Comparison of ENCODE assay signal across 15 cellular contexts in the genomic region with DNA sequence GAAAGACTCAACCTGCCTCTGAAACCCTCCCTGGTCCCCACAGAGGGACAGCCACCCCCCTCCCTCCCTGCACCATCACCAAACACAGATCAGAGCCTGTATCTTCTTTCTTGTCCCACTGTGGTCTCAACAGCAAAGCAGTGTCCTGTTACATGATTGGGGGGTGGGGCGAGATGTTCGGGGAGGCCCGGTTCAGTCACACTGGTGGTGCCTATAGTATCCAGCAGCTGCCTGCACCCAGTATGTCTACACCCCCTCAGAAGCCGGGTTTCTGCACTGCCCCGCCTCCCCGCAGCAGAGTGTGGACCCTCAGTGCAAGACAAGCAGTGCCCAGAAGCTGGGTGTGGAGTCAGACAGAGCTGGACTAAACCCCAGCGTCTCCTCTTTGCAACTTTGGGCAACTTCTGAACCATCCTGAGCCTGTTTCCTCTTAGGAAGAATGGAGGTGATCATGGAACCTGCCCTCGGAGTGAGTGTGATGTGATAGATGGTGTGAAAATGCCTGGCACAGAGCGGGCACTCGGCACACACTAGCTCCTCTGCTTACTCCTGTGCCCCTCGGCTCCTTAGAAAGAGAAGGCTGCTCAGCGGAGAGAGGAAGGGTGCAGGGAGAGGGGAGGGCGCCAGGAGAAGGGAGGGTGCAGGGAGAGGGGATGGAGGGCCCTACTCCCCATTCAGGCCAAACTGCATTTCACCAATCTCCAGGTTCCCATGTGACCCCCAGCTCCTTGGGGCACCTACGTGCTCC.
"Had no signal": no experiment of that assay in that cellular context is flagged by ENCODE, and none has a peak within 500 bp of the region (broad histone marks: within the 10 kb centered on the region; RNA-seq: fewer than 3 reads in every experiment).

No MANE protein-coding gene starts in this region.

- H3K36me3 ChIP-seq: right lobe of liver, suprapubic skin, upper lobe of left lung had no signal

- ATAC-seq: activated CD8-positive, alpha-beta T cell treated with anti-CD3 and anti-CD28 coated beads for 36 hours; activated naive CD8-positive, alpha-beta T cell treated with anti-CD3 and anti-CD28 coated beads, Interleukin-2, amount 50 U/mL, for 24 hours; activated T-cell treated with anti-CD3 and anti-CD28 coated beads, Interleukin-2, amount 50 U/mL, for 72 hours; psoas muscle; right lobe of liver had no signal

- H3K4me3 Mint-ChIP-seq: activated CD4-positive, alpha-beta T cell treated with anti-CD3 and anti-CD28 coated beads for 36 hours; activated CD8-positive, alpha-beta T cell treated with anti-CD3 and anti-CD28 coated beads for 36 hours; activated naive CD8-positive, alpha-beta T cell treated with anti-CD3 and anti-CD28 coated beads, Interleukin-2, amount 50 U/mL, for 24 hours; activated T-cell treated with anti-CD3 and anti-CD28 coated beads, Interleukin-2, amount 50 U/mL, for 72 hours; central memory CD8-positive, alpha-beta T cell had no signal

- H3K9me3 ChIP-seq: psoas muscle, right lobe of liver had no signal

- H3K27ac Mint-ChIP-seq: activated CD4-positive, alpha-beta T cell treated with anti-CD3 and anti-CD28 coated beads for 36 hours; activated CD8-positive, alpha-beta T cell treated with anti-CD3 and anti-CD28 coated beads for 36 hours; activated naive CD8-positive, alpha-beta T cell treated with anti-CD3 and anti-CD28 coated beads, Interleukin-2, amount 50 U/mL, for 24 hours; activated T-cell treated with anti-CD3 and anti-CD28 coated beads, Interleukin-2, amount 50 U/mL, for 72 hours had no signal

- H3K4me3 ChIP-seq: psoas muscle, right lobe of liver, suprapubic skin, upper lobe of left lung had no signal

- DNase-seq: activated CD4-positive, alpha-beta T cell treated with anti-CD3 and anti-CD28 coated beads for 36 hours; activated CD8-positive, alpha-beta memory T cell treated with anti-CD3 and anti-CD28 coated beads, Interleukin-2, amount 50 U/mL, for 4 hours; activated CD8-positive, alpha-beta T cell treated with anti-CD3 and anti-CD28 coated beads for 36 hours; activated naive CD8-positive, alpha-beta T cell treated with anti-CD3 and anti-CD28 coated beads, Interleukin-2, amount 50 U/mL, for 24 hours; activated T-cell treated with anti-CD3 and anti-CD28 coated beads, Interleukin-2, amount 50 U/mL, for 72 hours; hippocampal formation; nucleus accumbens; stimulated activated CD4-positive, alpha-beta T cell treated with anti-CD3 and anti-CD28 coated beads, Interleukin-2, amount 100 ng/mL, for 48 hours; stimulated activated naive CD4-positive, alpha-beta T cell treated with Interleukin-2 at 50 U/mL for 16 hours; T-helper 9 cell; upper lobe of left lung had no signal

- H3K27me3 Mint-ChIP-seq: activated CD8-positive, alpha-beta T cell treated with anti-CD3 and anti-CD28 coated beads for 36 hours; central memory CD8-positive, alpha-beta T cell had no signal

- H3K4me1 ChIP-seq: psoas muscle, right lobe of liver, suprapubic skin had no signal

- H3K27ac ChIP-seq: psoas muscle, right lobe of liver, suprapubic skin, upper lobe of left lung had no signal

- H3K27me3 ChIP-seq: right lobe of liver, upper lobe of left lung had no signal
